Comparison of ENCODE assay signal across 20 cellular contexts in the genomic region with DNA sequence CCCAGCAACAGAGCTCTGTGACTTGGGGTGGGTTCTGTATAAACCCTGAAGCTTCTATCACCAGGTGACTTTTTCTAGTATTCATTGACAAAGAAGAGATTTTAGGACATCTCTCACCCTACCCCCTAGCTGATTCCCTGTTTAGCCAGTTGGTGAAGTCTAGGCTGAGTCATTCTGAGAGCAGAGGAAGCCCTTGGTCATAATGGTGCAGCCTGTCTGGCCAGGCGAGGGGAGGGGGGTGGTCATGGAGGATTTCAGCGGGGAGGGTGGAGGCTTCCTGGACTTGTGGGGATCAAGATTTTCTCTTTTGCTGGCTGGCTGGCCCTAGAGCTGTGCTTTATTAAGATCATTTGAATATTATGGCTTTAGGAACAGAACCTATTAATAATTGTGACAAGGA.
DNase-seq lines count a peak whose midpoint lies in the region; ATAC-seq, FAIRE-seq and TF ChIP-seq lines count a peak whose summit lies in the region.
"Had no signal": no experiment of that assay in that cellular context is flagged by ENCODE, and none has a peak within 500 bp of the region (broad histone marks: within the 10 kb centered on the region; RNA-seq: fewer than 3 reads in every experiment).

No MANE protein-coding gene starts in this region.

- H3K9me3 Mint-ChIP-seq in natural killer cell treated with Interleukin-12 subunit alpha and Interleukin-12 subunit beta and Interleukin-15 and Interleukin-18, amount 100 ng/mL, for 72 hours = no peaks in the 10 kb centered on the region
- H3K9me3 Mint-ChIP-seq in natural killer cell = no peaks in the 10 kb centered on the region
- no peaks in the 10 kb centered on the region for H3K9me3 Mint-ChIP-seq in glutamatergic neuron (ENCODE audit: unreplicated experiment)
- no peaks in the 10 kb centered on the region for H3K9me3 Mint-ChIP-seq in endothelial cell (ENCODE audit: unreplicated experiment)

- no peak overlapping the region for H3K27ac Mint-ChIP-seq in natural killer cell treated with Interleukin-12 subunit alpha and Interleukin-12 subunit beta and Interleukin-15 and Interleukin-18, amount 100 ng/mL, for 72 hours
- H3K27ac Mint-ChIP-seq in natural killer cell = no peak overlapping the region
- no peak overlapping the region for H3K27ac Mint-ChIP-seq in glutamatergic neuron (ENCODE audit: unreplicated experiment)
- no peak overlapping the region for H3K27ac Mint-ChIP-seq in endothelial cell (ENCODE audit: unreplicated experiment)
- H3K27ac Mint-ChIP-seq: B cell, CD14-positive monocyte, IgD-negative memory B cell had no signal

- H3K4me1 Mint-ChIP-seq in natural killer cell treated with Interleukin-12 subunit alpha and Interleukin-12 subunit beta and Interleukin-15 and Interleukin-18, amount 100 ng/mL, for 72 hours (ENCODE audit: low read depth in 2 of 2) = no peaks in the 10 kb centered on the region
- H3K4me1 Mint-ChIP-seq in natural killer cell = no peaks in the 10 kb centered on the region
- H3K4me1 Mint-ChIP-seq in glutamatergic neuron (ENCODE audit: low read depth, unreplicated experiment) = peaks cover 31% of the 10 kb centered on the region
- H3K4me1 Mint-ChIP-seq in endothelial cell (ENCODE audit: unreplicated experiment) = no peaks in the 10 kb centered on the region
- H3K4me1 Mint-ChIP-seq: B cell, CD14-positive monocyte, IgD-negative memory B cell had no signal

- TF ChIP-seq CTCF in natural killer cell (IDR thresholded peaks at IDR 0.05) (no peak), glutamatergic neuron (IDR thresholded peaks at IDR 0.05; ENCODE audit: partially characterized antibody, unreplicated experiment) (no peak), endothelial cell (IDR thresholded peaks at IDR 0.05; ENCODE audit: unreplicated experiment) (no peak)

- DNase-seq in natural killer cell treated with Interleukin-12 subunit alpha and Interleukin-12 subunit beta and Interleukin-15 and Interleukin-18, amount 100 ng/mL, for 72 hours (ENCODE audit: low spot score) = peak; percentile 8
- DNase-seq in natural killer cell (no peak), RCC 7860 (ENCODE audit: low spot score) (peak; percentile 29), glutamatergic neuron (no peak), endothelial cell (ENCODE audit: low spot score) (no peak), NCI-H2227 (lab: John Stamatoyannopoulos, UW; ENCODE audit: unreplicated experiment) (no peak)
- no peak for DNase-seq in effector memory CD4-positive, alpha-beta T cell
- DNase-seq: GOT3, Karpas-422, MG63, NCI-H1694 treated with DMSO at 0.1 percent for 48 hours, NCI-H2081 treated with DMSO at 0.1 percent for 48 hours, NCI-H446, NCI-H526 treated with DMSO at 0.1 percent for 48 hours had no signal

- no peak overlapping the region for H3K4me3 Mint-ChIP-seq in natural killer cell treated with Interleukin-12 subunit alpha and Interleukin-12 subunit beta and Interleukin-15 and Interleukin-18, amount 100 ng/mL, for 72 hours
- no peak overlapping the region for H3K4me3 Mint-ChIP-seq in natural killer cell
- H3K4me3 Mint-ChIP-seq in glutamatergic neuron (ENCODE audit: unreplicated experiment) = peak overlapping the region; percentile 32
- H3K4me3 Mint-ChIP-seq in endothelial cell (ENCODE audit: unreplicated experiment) = no peak overlapping the region
- H3K4me3 Mint-ChIP-seq: B cell, CD14-positive monocyte, IgD-negative memory B cell had no signal

- no peaks in the 10 kb centered on the region for H3K27me3 ChIP-seq in effector memory CD4-positive, alpha-beta T cell (replicated peaks; ENCODE audit: control insufficient read depth, insufficient read depth, low read length, poor library complexity, severe bottlenecking)
- H3K27me3 ChIP-seq: MG63 had no signal

- intact Hi-C loops in natural killer cell (cut with micrococcal nuclease) = no loop called here

- H3K4me3 ChIP-seq in effector memory CD4-positive, alpha-beta T cell (ENCODE audit: insufficient read depth, low read depth, low read length, poor library complexity, severe bottlenecking) = no peak overlapping the region
- H3K4me3 ChIP-seq: A549, MG63 had no signal

- no peaks in the 10 kb centered on the region for H3K36me3 Mint-ChIP-seq in natural killer cell treated with Interleukin-12 subunit alpha and Interleukin-12 subunit beta and Interleukin-15 and Interleukin-18, amount 100 ng/mL, for 72 hours
- H3K36me3 Mint-ChIP-seq in natural killer cell = no peaks in the 10 kb centered on the region
- peaks cover 4% of the 10 kb centered on the region for H3K36me3 Mint-ChIP-seq in glutamatergic neuron (ENCODE audit: unreplicated experiment)
- no peaks in the 10 kb centered on the region for H3K36me3 Mint-ChIP-seq in endothelial cell (ENCODE audit: low read depth, unreplicated experiment)
- H3K36me3 Mint-ChIP-seq: CD14-positive monocyte, IgD-negative memory B cell had no signal

- no peak for ATAC-seq in natural killer cell treated with Interleukin-12 subunit alpha and Interleukin-12 subunit beta and Interleukin-15 and Interleukin-18, amount 100 ng/mL, for 72 hours
- no peak for ATAC-seq in natural killer cell
- ATAC-seq: A549 had no signal

- peaks cover 7 to 13% of the 10 kb centered on the region in 2 donors for H3K27me3 Mint-ChIP-seq in natural killer cell treated with Interleukin-12 subunit alpha and Interleukin-12 subunit beta and Interleukin-15 and Interleukin-18, amount 100 ng/mL, for 72 hours
- H3K27me3 Mint-ChIP-seq in natural killer cell (ENCODE audit: low read depth in 2 of 2) (peaks cover 0 to 6% of the 10 kb centered on the region in 2 donors), glutamatergic neuron (ENCODE audit: unreplicated experiment) (peaks cover 9% of the 10 kb centered on the region), endothelial cell (ENCODE audit: unreplicated experiment) (peaks cover 5% of the 10 kb centered on the region)
- H3K27me3 Mint-ChIP-seq: IgD-negative memory B cell had no signal

- no peaks in the 10 kb centered on the region for H3K9me3 ChIP-seq in effector memory CD4-positive, alpha-beta T cell (ENCODE audit: control insufficient read depth, low read length)
- H3K9me3 ChIP-seq: A549, MG63 had no signal

- H3K4me1 ChIP-seq in effector memory CD4-positive, alpha-beta T cell (ENCODE audit: control insufficient read depth, insufficient read depth, low read length, poor library complexity, severe bottlenecking) = no peaks in the 10 kb centered on the region

- H3K27ac ChIP-seq in effector memory CD4-positive, alpha-beta T cell (ENCODE audit: insufficient read depth, low read length, poor library complexity, severe bottlenecking) = no peak overlapping the region
- H3K27ac ChIP-seq: A549 had no signal

- no peaks in the 10 kb centered on the region for H3K36me3 ChIP-seq in effector memory CD4-positive, alpha-beta T cell (ENCODE audit: control insufficient read depth, insufficient read depth, low read length)
- H3K36me3 ChIP-seq: MG63 had no signal

- FAIRE-seq in RCC 7860 (lab: Jason Lieb, UNC) = no peak
- FAIRE-seq: A549, D721Med, GM12892 had no signal

Comparison
In these comparisons a context has a peak if more than half of its experiments do, and no peak if none do; other contexts are left out.
1. DNase-seq: peak in natural killer cell treated with Interleukin-12 subunit alpha and Interleukin-12 subunit beta and Interleukin-15 and Interleukin-18, amount 100 ng/mL, for 72 hours (single experiment) and RCC 7860 (single experiment); none in natural killer cell (single experiment), glutamatergic neuron (single experiment), effector memory CD4-positive, alpha-beta T cell (0 of 3), endothelial cell (single experiment) and NCI-H2227 (single experiment).